ENCODE assay signal across 2 cellular contexts in genomic region chr11:108592591-108593213, GRCh38.
TF ChIP-seq lines count a peak whose summit lies in the region.

No MANE protein-coding gene starts in this region.

TF ChIP-seq in SK-N-SH treated with all-trans-retinoic acid at 6 μM for 48 hours, 23 proteins besides CTCF, POLR2A, EP300 and RAD21 (continued from another document):
- TF ChIP-seq CSRNP3 (CRISPR knock-in tag; IDR thresholded peaks at IDR 0.05) = no peak
- TF ChIP-seq BACH2 (CRISPR knock-in tag; IDR thresholded peaks at IDR 0.05; ENCODE audit: borderline replicate concordance) = no peak
- no peak for TF ChIP-seq POU6F1 (CRISPR knock-in tag; IDR thresholded peaks at IDR 0.05; ENCODE audit: borderline replicate concordance, low read depth)
- no peak for TF ChIP-seq ZC3H10 (CRISPR knock-in tag; IDR thresholded peaks at IDR 0.05)
- no peak for TF ChIP-seq CREB5 (CRISPR knock-in tag; IDR thresholded peaks at IDR 0.05; ENCODE audit: low read depth)
- TF ChIP-seq ZNF8 (CRISPR knock-in tag; IDR thresholded peaks at IDR 0.05) = no peak
- TF ChIP-seq PATZ1 (CRISPR knock-in tag; IDR thresholded peaks at IDR 0.05; ENCODE audit: borderline replicate concordance) = no peak
- no peak for TF ChIP-seq ISL1 (CRISPR knock-in tag; IDR thresholded peaks at IDR 0.05)
- TF ChIP-seq ZNF565 (CRISPR knock-in tag; conservative IDR thresholded peaks at IDR 0.05; ENCODE audit: low read depth) = no peak

TF ChIP-seq in GM12878, 131 proteins besides CTCF, POLR2A, EP300 and RAD21 (continued from another document):
- TF ChIP-seq E2F8 (IDR thresholded peaks at IDR 0.05; ENCODE audit: low read depth, partially characterized antibody) = no peak
- no peak for TF ChIP-seq ZSCAN29 (IDR thresholded peaks at IDR 0.05)
- no peak for TF ChIP-seq ZBTB33 (IDR thresholded peaks at IDR 0.05)
- peak in 1 of 2 experiments; percentile 64; a peak in 1 of 3 replicates for TF ChIP-seq EGR1 (IDR thresholded peaks at IDR 0.05; ENCODE audit: borderline replicate concordance in 1 of 2, low read depth in 2 of 2, low read length in 2 of 2)
- no peak for TF ChIP-seq TCF3 (IDR thresholded peaks at IDR 0.05; ENCODE audit: borderline replicate concordance, insufficient read depth, low read depth, low read length)
- TF ChIP-seq NR2C1 (IDR thresholded peaks at IDR 0.05) = no peak
- peak; percentile 45 to 77; a peak in 3 of 4 replicates for TF ChIP-seq BHLHE40 (IDR thresholded peaks at IDR 0.05; ENCODE audit: borderline replicate concordance in 1 of 2, low read depth in 2 of 2, low read length in 1 of 2)
- TF ChIP-seq ZNF622 (IDR thresholded peaks at IDR 0.05) = no peak
- peak; percentile 46; the same call in 1 of the 2 replicates for TF ChIP-seq IKZF1 (conservative IDR thresholded peaks at IDR 0.05)
- no peak for TF ChIP-seq MXI1 (IDR thresholded peaks at IDR 0.05; ENCODE audit: low read depth, low read length)
- no peak for TF ChIP-seq ZBTB4 (CRISPR knock-in tag; IDR thresholded peaks at IDR 0.05)
- TF ChIP-seq NKRF (conservative IDR thresholded peaks at IDR 0.05) = peak; percentile 44; the same call in 1 of the 2 replicates
- no peak for TF ChIP-seq KAT2A (conservative IDR thresholded peaks at IDR 0.05; ENCODE audit: control insufficient read depth, low read depth, low read length)
- 0 out of 2 replicates have a peak, but pooled peaks have one; percentile 7 for TF ChIP-seq TAF1 (IDR thresholded peaks at IDR 0.05; ENCODE audit: borderline replicate concordance, low read depth, low read length)
- no peak for TF ChIP-seq SUPT20H (IDR thresholded peaks at IDR 0.05; ENCODE audit: borderline replicate concordance, control insufficient read depth, low read depth, low read length)
- no peak; the same call in 1 of the 2 replicates for TF ChIP-seq EED (IDR thresholded peaks at IDR 0.05; ENCODE audit: low read depth)
- no peak for TF ChIP-seq NRF1 (conservative IDR thresholded peaks at IDR 0.05; ENCODE audit: low read depth, low read length)
- peak; percentile 28 for TF ChIP-seq MEF2B (IDR thresholded peaks at IDR 0.05; ENCODE audit: partially characterized antibody, poor library complexity, severe bottlenecking)
- TF ChIP-seq NFXL1 (IDR thresholded peaks at IDR 0.05; ENCODE audit: borderline replicate concordance) = no peak
- TF ChIP-seq MYB (IDR thresholded peaks at IDR 0.05; ENCODE audit: borderline replicate concordance, low read depth, low read length) = no peak
- no peak for TF ChIP-seq SMARCA5 (IDR thresholded peaks at IDR 0.05)
- TF ChIP-seq MYC (IDR thresholded peaks at IDR 0.05; ENCODE audit: insufficient read depth, insufficient read length, insufficient replicate concordance, low read length, severe bottlenecking) = no peak
- TF ChIP-seq ZNF687 (IDR thresholded peaks at IDR 0.05) = peak; percentile 68
- TF ChIP-seq SUZ12 (IDR thresholded peaks at IDR 0.05; ENCODE audit: unreplicated experiment) = no peak
- no peak for TF ChIP-seq ZZZ3 (IDR thresholded peaks at IDR 0.05; ENCODE audit: control insufficient read depth, insufficient read length, low read depth)
- peak; percentile 53; the same call in 1 of the 2 replicates for TF ChIP-seq GATAD2B (conservative IDR thresholded peaks at IDR 0.05; ENCODE audit: low read depth)
- TF ChIP-seq CBX5 (IDR thresholded peaks at IDR 0.05; ENCODE audit: low read depth) = no peak
- no peak for TF ChIP-seq CEBPB (IDR thresholded peaks at IDR 0.05; ENCODE audit: borderline replicate concordance in 1 of 2, low read depth in 2 of 2, low read length in 2 of 2)
- TF ChIP-seq DPF2 (IDR thresholded peaks at IDR 0.05) = 0 out of 2 replicates have a peak, but pooled peaks have one; percentile 47
- no peak for TF ChIP-seq CHD1 (IDR thresholded peaks at IDR 0.05; ENCODE audit: low read depth, low read length)
- no peak; the same call in 1 of the 2 replicates for TF ChIP-seq CREM (IDR thresholded peaks at IDR 0.05; ENCODE audit: low read depth)
